Comparison of ENCODE assay signal across 10 cellular contexts in genomic region chr7:76310102-76310957, GRCh38. TPM values are rescaled to one million over a fixed set of nuclear protein-coding genes. Genes with fewer than 3 reads are reported as not detected.
DNase-seq lines count a peak whose midpoint lies in the region; ATAC-seq and TF ChIP-seq lines count a peak whose summit lies in the region.
"Had no signal": no experiment of that assay in that cellular context is flagged by ENCODE, and none has a peak within 500 bp of the region (broad histone marks: within the 10 kb centered on the region; RNA-seq: fewer than 3 reads in every experiment).

No MANE protein-coding gene starts in this region.

- H3K4me1 Mint-ChIP-seq in endothelial cell (ENCODE audit: unreplicated experiment), result peaks cover 15% of the 10 kb centered on the region

- H3K4me3 ChIP-seq in dorsolateral prefrontal cortex, result peak overlapping the region in 7 of 59 donors; percentile 0 to 21 (median 5)
- H3K4me3 ChIP-seq in parathyroid adenoma (ENCODE audit: low read depth, low read length), result no peak overlapping the region

- H3K4me2 ChIP-seq in parathyroid adenoma (ENCODE audit: low read length), result peak overlapping the region; percentile 45

- no peaks in the 10 kb centered on the region for H3K9me3 Mint-ChIP-seq in endothelial cell (ENCODE audit: unreplicated experiment)

- H3K27me3 Mint-ChIP-seq in endothelial cell (ENCODE audit: unreplicated experiment), result peaks cover 8% of the 10 kb centered on the region

- peaks cover 5% of the 10 kb centered on the region for H3K4me1 ChIP-seq in parathyroid adenoma

- no peak for TF ChIP-seq CTCF in dorsolateral prefrontal cortex (IDR thresholded peaks at IDR 0.05 in 54 of 56, conservative IDR thresholded peaks at IDR 0.05 in 2 of 56; ENCODE audit: low read depth in 1 of 56, partially characterized antibody in 56 of 56)
- TF ChIP-seq CTCF in parathyroid adenoma (IDR thresholded peaks at IDR 0.05), result no peak
- TF ChIP-seq CTCF in endothelial cell (IDR thresholded peaks at IDR 0.05; ENCODE audit: unreplicated experiment), result no peak

- H3K4me3 Mint-ChIP-seq in endothelial cell (ENCODE audit: unreplicated experiment), result no peak overlapping the region

- no peaks in the 10 kb centered on the region for H3K79me2 ChIP-seq in parathyroid adenoma

- peak overlapping the region; percentile 65 for H2AFZ ChIP-seq in parathyroid adenoma

- H3K27me3 ChIP-seq in dorsolateral prefrontal cortex (no peaks in the 10 kb centered on the region), parathyroid adenoma (ENCODE audit: control insufficient read depth, insufficient read depth, low read length) (no peaks in the 10 kb centered on the region)

- H3K9ac ChIP-seq in parathyroid adenoma, result no peak overlapping the region

- H3K27ac ChIP-seq in dorsolateral prefrontal cortex (peak overlapping the region in 58 of 59 donors; percentile 2 to 91 (median 76)), parathyroid adenoma (peak overlapping the region; percentile 1)

- no peaks in the 10 kb centered on the region for H3K36me3 ChIP-seq in parathyroid adenoma (ENCODE audit: control insufficient read depth, insufficient read depth, low read length)

- no peaks in the 10 kb centered on the region for H3K9me3 ChIP-seq in parathyroid adenoma (ENCODE audit: control insufficient read depth, low read length)

- no peak overlapping the region for H3K27ac Mint-ChIP-seq in endothelial cell (ENCODE audit: unreplicated experiment)

- no peaks in the 10 kb centered on the region for H3K36me3 Mint-ChIP-seq in endothelial cell (ENCODE audit: low read depth, unreplicated experiment)

- peak; percentile 52 for DNase-seq in ELF-1 (ENCODE audit: low read depth, low spot score)
- DNase-seq in NCI-H748 (lab: John Stamatoyannopoulos, UW; ENCODE audit: unreplicated experiment), result peak; percentile 68
- peak in 7 of 10 donors; percentile 40 to 71 (median 63) for DNase-seq in dorsolateral prefrontal cortex
- no peak for DNase-seq in SIG-M5 treated with dmso at 0.1 percent for 504 hours (lab: John Stamatoyannopoulos, UW; ENCODE audit: unreplicated experiment)
- no peak for DNase-seq in endothelial cell (ENCODE audit: low spot score)
- DNase-seq in stimulated activated CD4-positive, alpha-beta T cell treated with anti-CD3 and anti-CD28 coated beads, Interleukin-12 subunit alpha, Interleukin-12 subunit beta, amount 100 ng/mL, for 4 hours, result no peak
- DNase-seq: NCI-H526 treated with DMSO at 0.1 percent for 48 hours had no signal

- no peak for ATAC-seq in HG03460 (IDR thresholded peaks at IDR 0.05; ENCODE audit: unreplicated experiment)
- ATAC-seq: sciatic nerve had no signal

- intact Hi-C loops in dorsolateral prefrontal cortex (cut with DNase I), result loop anchor here in 1 of 2 donors (5.0 kb wide), 1 partner anchor 133 kb away; no protein-coding TSS in a partner anchor

RNA-seq across cellular contexts. Expression of gene HSPB1, which starts 7.9 kb away (rescaled TPM):
- total RNA-seq in dorsolateral prefrontal cortex (1,000 to 10,000 TPM in 8 of 120 experiments, 100 to 1,000 TPM in 110, 10 to 100 TPM in 2; 98.5 to 2,404 (median 228) TPM), endothelial cell (ENCODE audit: unreplicated experiment) (581 TPM)

RNA-seq across cellular contexts. Expression of gene YWHAG, which starts 48.5 kb away (rescaled TPM):
- 100 to 1,000 TPM; 221 to 937 (median 675) TPM for total RNA-seq in dorsolateral prefrontal cortex
- total RNA-seq in endothelial cell (ENCODE audit: unreplicated experiment), result 136 TPM

Comparison
In these comparisons a context has a peak if more than half of its experiments do, and no peak if none do; other contexts are left out.
1. DNase-seq: peak in ELF-1 (single experiment), NCI-H748 (single experiment) and dorsolateral prefrontal cortex (7 of 10); none in SIG-M5 treated with dmso at 0.1 percent for 504 hours (single experiment), endothelial cell (single experiment) and stimulated activated CD4-positive, alpha-beta T cell treated with anti-CD3 and anti-CD28 coated beads, Interleukin-12 subunit alpha, Interleukin-12 subunit beta, amount 100 ng/mL, for 4 hours (single experiment).